ENCODE assay signal across 1 cellular context in genomic region chr14:39454906-39455539, GRCh38.
TF ChIP-seq lines count a peak whose summit lies in the region.

No MANE protein-coding gene starts in this region.

TF ChIP-seq in GM12878, 131 proteins besides CTCF, POLR2A, EP300 and RAD21:
- TF ChIP-seq JUND (IDR thresholded peaks at IDR 0.05; ENCODE audit: low read depth, low read length) (no peak), SMC3 (IDR thresholded peaks at IDR 0.05; ENCODE audit: borderline replicate concordance, low read length) (no peak), NR2C1 (IDR thresholded peaks at IDR 0.05) (no peak), RUNX3 (IDR thresholded peaks at IDR 0.05; ENCODE audit: low read length) (no peak), MAX (IDR thresholded peaks at IDR 0.05; ENCODE audit: low read depth, low read length) (no peak), HDGF (IDR thresholded peaks at IDR 0.05) (0 out of 2 replicates have a peak, but pooled peaks have one; percentile 48), ASH2L (IDR thresholded peaks at IDR 0.05; ENCODE audit: borderline replicate concordance, low read depth) (no peak), RELA (IDR thresholded peaks at IDR 0.05; ENCODE audit: borderline replicate concordance, partially characterized antibody) (no peak), ZNF687 (IDR thresholded peaks at IDR 0.05) (no peak), LARP7 (IDR thresholded peaks at IDR 0.05) (no peak), HDAC2 (IDR thresholded peaks at IDR 0.05) (no peak), HCFC1 (IDR thresholded peaks at IDR 0.05; ENCODE audit: low read length) (no peak), SRF (IDR thresholded peaks at IDR 0.05; ENCODE audit: low read depth in 2 of 2, low read length in 2 of 2) (no peak), JUNB (IDR thresholded peaks at IDR 0.05) (no peak), NRF1 (conservative IDR thresholded peaks at IDR 0.05; ENCODE audit: low read depth, low read length) (no peak), RCOR1 (conservative IDR thresholded peaks at IDR 0.05; ENCODE audit: low read depth, low read length) (no peak), IRF5 (IDR thresholded peaks at IDR 0.05; ENCODE audit: borderline replicate concordance) (0 out of 2 replicates have a peak, but pooled peaks have one; percentile 16), FOXK2 (IDR thresholded peaks at IDR 0.05) (peak; percentile 48), BHLHE40 (IDR thresholded peaks at IDR 0.05; ENCODE audit: borderline replicate concordance in 1 of 2, low read depth in 2 of 2, low read length in 1 of 2) (no peak), SMAD5 (IDR thresholded peaks at IDR 0.05; ENCODE audit: low read depth) (no peak), ZNF24 (IDR thresholded peaks at IDR 0.05) (no peak), SUZ12 (IDR thresholded peaks at IDR 0.05; ENCODE audit: unreplicated experiment) (no peak), ZBTB40 (IDR thresholded peaks at IDR 0.05; ENCODE audit: borderline replicate concordance) (no peak), NR2C2 (IDR thresholded peaks at IDR 0.05; ENCODE audit: borderline replicate concordance, control insufficient read depth, insufficient read length, low read depth) (no peak), TCF3 (IDR thresholded peaks at IDR 0.05; ENCODE audit: borderline replicate concordance, insufficient read depth, low read depth, low read length) (no peak), CBX3 (IDR thresholded peaks at IDR 0.05; ENCODE audit: borderline replicate concordance, low read depth) (no peak), IKZF1 (conservative IDR thresholded peaks at IDR 0.05) (0 out of 2 replicates have a peak, but pooled peaks have one; percentile 24), IRF3 (IDR thresholded peaks at IDR 0.05) (no peak), E2F8 (IDR thresholded peaks at IDR 0.05; ENCODE audit: low read depth, partially characterized antibody) (no peak)
